ENCODE assay signal across 23 cellular contexts in genomic region chr10:5344746-5345145, GRCh38. TPM values are rescaled to one million over a fixed set of nuclear protein-coding genes. Genes with fewer than 3 reads are reported as not detected.
DNase-seq lines count a peak whose midpoint lies in the region; ATAC-seq, FAIRE-seq and TF ChIP-seq lines count a peak whose summit lies in the region.
"Had no signal": no experiment of that assay in that cellular context is flagged by ENCODE, and none has a peak within 500 bp of the region (broad histone marks: within the 10 kb centered on the region; RNA-seq: fewer than 3 reads in every experiment).

No MANE protein-coding gene starts in this region.

- H3K27ac Mint-ChIP-seq in activated T-cell treated with anti-CD3 and anti-CD28 coated beads, Interleukin-2, amount 50 U/mL, for 24 hours: no peak overlapping the region
- H3K27ac Mint-ChIP-seq: CD14-positive monocyte; CD4-positive, alpha-beta T cell; CD8-positive, alpha-beta memory T cell; GM23338; HFFc6 had no signal

- no peaks in the 10 kb centered on the region for H3K9me3 Mint-ChIP-seq in activated T-cell treated with anti-CD3 and anti-CD28 coated beads, Interleukin-2, amount 50 U/mL, for 24 hours
- H3K9me3 Mint-ChIP-seq: CD4-positive, alpha-beta T cell; CD8-positive, alpha-beta memory T cell; GM23338; HFFc6 had no signal

- FAIRE-seq in D721Med (lab: Jason Lieb, UNC): no peak
- FAIRE-seq: A549, G401.6, GM12892 had no signal

- no peaks in the 10 kb centered on the region for H3K36me3 Mint-ChIP-seq in activated T-cell treated with anti-CD3 and anti-CD28 coated beads, Interleukin-2, amount 50 U/mL, for 24 hours (ENCODE audit: low read depth)
- H3K36me3 Mint-ChIP-seq: CD14-positive monocyte; CD8-positive, alpha-beta memory T cell had no signal

- peak; percentile 83 for ATAC-seq in left lung
- ATAC-seq: A549, GM23338 had no signal

- H3K4me1 Mint-ChIP-seq in activated T-cell treated with anti-CD3 and anti-CD28 coated beads, Interleukin-2, amount 50 U/mL, for 24 hours (ENCODE audit: low read depth): no peaks in the 10 kb centered on the region
- H3K4me1 Mint-ChIP-seq: CD14-positive monocyte had no signal

- H3K27me3 Mint-ChIP-seq in activated T-cell treated with anti-CD3 and anti-CD28 coated beads, Interleukin-2, amount 50 U/mL, for 24 hours: no peaks in the 10 kb centered on the region
- H3K27me3 Mint-ChIP-seq: CD4-positive, alpha-beta T cell had no signal

- H3K36me3 ChIP-seq in left lung (no peaks in the 10 kb centered on the region), H7 (replicated peaks; ENCODE audit: control insufficient read depth, insufficient read depth, low read length) (no peaks in the 10 kb centered on the region)
- H3K36me3 ChIP-seq: BE2C; BLaER1 treated with 17β-estradiol and CSF1 and Interleukin-3, amounts not matched to agents 10 nM and 100 nM; HAP-1 had no signal

- no peak overlapping the region for H3K27ac ChIP-seq in left lung
- H3K27ac ChIP-seq: A549; BLaER1 treated with 17β-estradiol and CSF1 and Interleukin-3, amounts not matched to agents 10 nM and 100 nM had no signal

- intact Hi-C loops in left lung (cut with DNase I): no loop called here

- no peak overlapping the region for H3K4me3 ChIP-seq in epithelial cell of proximal tubule (ENCODE audit: low read depth, low read length)
- H3K4me3 ChIP-seq in left lung: no peak overlapping the region
- H3K4me3 ChIP-seq in H7 (ENCODE audit: insufficient read depth, low read depth, low read length): no peak overlapping the region
- H3K4me3 ChIP-seq: A549; BLaER1 treated with 17β-estradiol and CSF1 and Interleukin-3, amounts not matched to agents 10 nM and 100 nM; GM23338; HAP-1 had no signal

- H3K9me3 ChIP-seq in left lung: no peaks in the 10 kb centered on the region
- H3K9me3 ChIP-seq: A549; BE2C; BLaER1 treated with 17β-estradiol and CSF1 and Interleukin-3, amounts not matched to agents 10 nM and 100 nM; HAP-1 had no signal

- H3K27me3 ChIP-seq in left lung: no peaks in the 10 kb centered on the region
- H3K27me3 ChIP-seq in H7 (ENCODE audit: control insufficient read depth, insufficient read depth, low read length): no peaks in the 10 kb centered on the region
- H3K27me3 ChIP-seq: BE2C; BLaER1 treated with 17β-estradiol and CSF1 and Interleukin-3, amounts not matched to agents 10 nM and 100 nM had no signal

- DNase-seq in epithelial cell of proximal tubule (ENCODE audit: low read depth): peak; percentile 43
- DNase-seq in left lung: no peak
- peak; percentile 84 for DNase-seq in renal cortical epithelial cell (ENCODE audit: low read depth)
- DNase-seq in D721Med (ENCODE audit: insufficient read length, low spot score): no peak
- DNase-seq in activated T-cell treated with anti-CD3 and anti-CD28 coated beads, Interleukin-2, amount 50 U/mL, for 24 hours: no peak
- no peak for DNase-seq in H7
- DNase-seq: 8988T; ACHN; AML-193; BE2C; CD4-positive, alpha-beta T cell; CD8-positive, alpha-beta memory T cell; DMS153; DND-41; HFFc6 had no signal

- H3K4me1 ChIP-seq in left lung: no peaks in the 10 kb centered on the region
- H3K4me1 ChIP-seq: BE2C; BLaER1 treated with 17β-estradiol and CSF1 and Interleukin-3, amounts not matched to agents 10 nM and 100 nM; HAP-1 had no signal

- no peak overlapping the region for H3K4me3 Mint-ChIP-seq in activated T-cell treated with anti-CD3 and anti-CD28 coated beads, Interleukin-2, amount 50 U/mL, for 24 hours
- H3K4me3 Mint-ChIP-seq: CD14-positive monocyte; CD4-positive, alpha-beta T cell; CD8-positive, alpha-beta memory T cell; GM23338; HFFc6 had no signal

- no peak for TF ChIP-seq CTCF in epithelial cell of proximal tubule (conservative IDR thresholded peaks at IDR 0.05; ENCODE audit: low read depth, low read length)
- no peak for TF ChIP-seq CTCF in left lung (IDR thresholded peaks at IDR 0.05)
- TF ChIP-seq CTCF in D721Med (IDR thresholded peaks at IDR 0.05; ENCODE audit: insufficient read depth, missing control alignments): no peak

RNA-seq across cellular contexts. Expression of gene UCN3, which starts 20.0 kb away (rescaled TPM):
- total RNA-seq in epithelial cell of proximal tubule (not detected in 2 replicates), left lung (under 1 TPM in 1 of 2 donors, not detected in 1; 0.35 TPM), renal cortical epithelial cell (not detected in 2 replicates)
- total RNA-seq in H7 (2014; rRNA removed; shearing (Covaris generic)): not detected in 2 replicates
- total RNA-seq: CD4-positive, alpha-beta T cell; CD8-positive, alpha-beta memory T cell; GM23338; H4; HFFc6 had no signal

RNA-seq across cellular contexts. Expression of gene TUBAL3, which starts 59.9 kb away (rescaled TPM):
- total RNA-seq in epithelial cell of proximal tubule: not detected in 2 replicates
- total RNA-seq in left lung: not detected
- 0.35 and 1.7 TPM in 2 replicates for total RNA-seq in renal cortical epithelial cell
- total RNA-seq in H7 (2014; rRNA removed; shearing (Covaris generic)): 0.11 TPM in 1 of 2 replicates, not detected in the other
- total RNA-seq: CD4-positive, alpha-beta T cell; CD8-positive, alpha-beta memory T cell; GM23338; H4; HFFc6 had no signal

Comparison
In these comparisons a context has a peak if more than half of its experiments do, and no peak if none do; other contexts are left out.
1. DNase-seq: peak in epithelial cell of proximal tubule (single experiment) and renal cortical epithelial cell (single experiment); none in left lung (0 of 2), D721Med (single experiment), activated T-cell treated with anti-CD3 and anti-CD28 coated beads, Interleukin-2, amount 50 U/mL, for 24 hours (single experiment) and H7 (single experiment).